33 cellular contexts compared by ENCODE assay signal in genomic region chr7:20831976-20832375, GRCh38. TPM values are rescaled to one million over a fixed set of nuclear protein-coding genes. Genes with fewer than 3 reads are reported as not detected.
"Had no signal": no experiment of that assay in that cellular context is flagged by ENCODE, and none has a peak within 500 bp of the region (broad histone marks: within the 10 kb centered on the region; RNA-seq: fewer than 3 reads in every experiment).

No MANE protein-coding gene starts in this region.

- H3K4me1 Mint-ChIP-seq: activated CD4-positive, alpha-beta T cell treated with anti-CD3 and anti-CD28 coated beads for 36 hours; central memory CD8-positive, alpha-beta T cell had no signal

- H3K36me3 ChIP-seq: breast epithelium, esophagus muscularis mucosa, heart right ventricle, left ventricle myocardium inferior, neutrophil, pancreas, prostate gland, uterus had no signal

- H3K27ac ChIP-seq: breast epithelium, esophagus muscularis mucosa, foreskin keratinocyte, heart right ventricle, left ventricle myocardium inferior, neutrophil, pancreas, prostate gland, skin epidermis, uterus had no signal

- H3K9me3 Mint-ChIP-seq: activated naive CD4-positive, alpha-beta T cell treated with anti-CD3 and anti-CD28 coated beads, Interleukin-2, amount 50 U/mL, for 72 hours; activated T-cell treated with anti-CD3 and anti-CD28 coated beads, Interleukin-2, amount 50 U/mL, for 72 hours; central memory CD8-positive, alpha-beta T cell; dendritic cell treated with granulocyte-macrophage colony-stimulating factor and Interleukin-4, amounts not matched to agents 40 ng/mL and 50 ng/mL, for 4 days; type B pancreatic cell had no signal

- ATAC-seq: activated CD4-positive, alpha-beta T cell treated with anti-CD3 and anti-CD28 coated beads for 36 hours; activated naive CD4-positive, alpha-beta T cell treated with anti-CD3 and anti-CD28 coated beads, Interleukin-2, amount 50 U/mL, for 72 hours; activated T-cell treated with anti-CD3 and anti-CD28 coated beads, Interleukin-2, amount 50 U/mL, for 72 hours; foreskin keratinocyte; heart right ventricle; mucosa of descending colon; natural killer cell treated with Interleukin-12 subunit alpha and Interleukin-12 subunit beta and Interleukin-15 and Interleukin-18, amount 100 ng/mL, for 72 hours; pancreas; sciatic nerve; stimulated activated naive CD8-positive, alpha-beta T cell treated with anti-CD3 and anti-CD28 coated beads, Interleukin-15, Interleukin-2, amounts not matched to agents 100 U/mL and 50 U/mL, for 24 hours had no signal

- H3K4me1 ChIP-seq: breast epithelium, esophagus muscularis mucosa, foreskin keratinocyte, heart right ventricle, left ventricle myocardium inferior, pancreas, prostate gland, uterus had no signal

- H3K36me3 Mint-ChIP-seq: activated naive CD4-positive, alpha-beta T cell treated with anti-CD3 and anti-CD28 coated beads, Interleukin-2, amount 50 U/mL, for 72 hours; natural killer cell treated with Interleukin-12 subunit alpha and Interleukin-12 subunit beta and Interleukin-15 and Interleukin-18, amount 100 ng/mL, for 72 hours; type B pancreatic cell had no signal

- H3K4me3 ChIP-seq: breast epithelium, esophagus muscularis mucosa, heart right ventricle, left ventricle myocardium inferior, lung, mucosa of descending colon, pancreas, prostate gland, skin epidermis, uterus had no signal

- DNase-seq: activated CD4-positive, alpha-beta T cell treated with anti-CD3 and anti-CD28 coated beads for 36 hours; activated CD4-positive, alpha-beta T cell treated with anti-CD3 and anti-CD28 coated beads, Interleukin-2, amount 50 U/mL, for 4 hours; activated CD4-positive, CD25-positive, alpha-beta regulatory T cell; activated naive CD4-positive, alpha-beta T cell; activated T-cell treated with anti-CD3 and anti-CD28 coated beads for 4 hours; activated T-cell treated with anti-CD3 and anti-CD28 coated beads, Interleukin-2, amount 50 U/mL, for 72 hours; foreskin keratinocyte; heart right ventricle; islet precursor cell; left ventricle myocardium inferior; mucosa of descending colon; pancreas; retina; stimulated activated CD4-positive, alpha-beta T cell treated with anti-CD3 and anti-CD28 coated beads, Interleukin-12 subunit alpha, Interleukin-12 subunit beta, amount 100 ng/mL, for 4 hours; stimulated activated CD4-positive, alpha-beta T cell treated with anti-CD3 and anti-CD28 coated beads, Interleukin-4, amount 100 ng/mL, for 1 hour; stimulated activated naive CD8-positive, alpha-beta T cell treated with anti-CD3 and anti-CD28 coated beads, Interleukin-15, Interleukin-2, amounts not matched to agents 100 U/mL and 50 U/mL, for 24 hours; T-helper 2 cell; uterus had no signal

- FAIRE-seq: pancreas had no signal

- H3K27me3 Mint-ChIP-seq: dendritic cell treated with granulocyte-macrophage colony-stimulating factor and Interleukin-4, amounts not matched to agents 40 ng/mL and 50 ng/mL, for 4 days had no signal

- H3K9me3 ChIP-seq: breast epithelium, esophagus muscularis mucosa, mucosa of descending colon, neutrophil, pancreas, prostate gland, uterus had no signal

- H3K27me3 ChIP-seq: foreskin keratinocyte, neutrophil, pancreas, uterus had no signal

- H3K4me3 Mint-ChIP-seq: activated CD4-positive, alpha-beta T cell treated with anti-CD3 and anti-CD28 coated beads for 36 hours; activated T-cell treated with anti-CD3 and anti-CD28 coated beads, Interleukin-2, amount 50 U/mL, for 72 hours; central memory CD8-positive, alpha-beta T cell; dendritic cell treated with granulocyte-macrophage colony-stimulating factor and Interleukin-4, amounts not matched to agents 40 ng/mL and 50 ng/mL, for 4 days; natural killer cell treated with Interleukin-12 subunit alpha and Interleukin-12 subunit beta and Interleukin-15 and Interleukin-18, amount 100 ng/mL, for 72 hours; type B pancreatic cell had no signal

- H3K27ac Mint-ChIP-seq: activated CD4-positive, alpha-beta T cell treated with anti-CD3 and anti-CD28 coated beads for 36 hours; activated naive CD4-positive, alpha-beta T cell treated with anti-CD3 and anti-CD28 coated beads, Interleukin-2, amount 50 U/mL, for 72 hours; activated T-cell treated with anti-CD3 and anti-CD28 coated beads, Interleukin-2, amount 50 U/mL, for 72 hours; dendritic cell treated with granulocyte-macrophage colony-stimulating factor and Interleukin-4, amounts not matched to agents 40 ng/mL and 50 ng/mL, for 4 days; natural killer cell treated with Interleukin-12 subunit alpha and Interleukin-12 subunit beta and Interleukin-15 and Interleukin-18, amount 100 ng/mL, for 72 hours; type B pancreatic cell had no signal

RNA-seq across cellular contexts. Expression of gene SP8, which starts 45.3 kb away (rescaled TPM):
- total RNA-seq: activated CD4-positive, alpha-beta T cell treated with anti-CD3 and anti-CD28 coated beads for 36 hours; activated naive CD4-positive, alpha-beta T cell treated with anti-CD3 and anti-CD28 coated beads, Interleukin-2, amount 50 U/mL, for 72 hours; activated T-cell treated with anti-CD3 and anti-CD28 coated beads, Interleukin-2, amount 50 U/mL, for 72 hours; breast epithelium; esophagus muscularis mucosa; foreskin keratinocyte; glomerular endothelial cell; heart right ventricle; left ventricle myocardium inferior; lung; mesenteric fat pad; mucosa of descending colon; myocyte; natural killer cell treated with Interleukin-12 subunit alpha and Interleukin-12 subunit beta and Interleukin-15 and Interleukin-18, amount 100 ng/mL, for 72 hours; pancreas; sciatic nerve; uterus had no signal
- polyA plus RNA-seq: foreskin keratinocyte, heart right ventricle, lung, pancreas had no signal
